Comparison of ENCODE assay signal across 8 cellular contexts in genomic region chr11:120324932-120325810, GRCh38. TPM values are rescaled to one million over a fixed set of nuclear protein-coding genes. Genes with fewer than 3 reads are reported as not detected.
DNase-seq lines count a peak whose midpoint lies in the region; ATAC-seq and TF ChIP-seq lines count a peak whose summit lies in the region.

TSS of gene TLCD5 (plus strand) at chr11:120325299. CDS start at chr11:120327442, 2,143 bp downstream.

- peaks cover 0 to 4% (median 0%) of the 10 kb centered on the region in 3 donors for H3K36me3 ChIP-seq in esophagus squamous epithelium
- H3K36me3 ChIP-seq in mucosa of stomach (ENCODE audit: control insufficient read depth, insufficient read depth, low read length) = no peaks in the 10 kb centered on the region
- H3K36me3 ChIP-seq in thoracic aorta = peaks cover 5% of the 10 kb centered on the region

- no peak within 1 kb of the TSS for H3K27ac ChIP-seq in CD4-positive, alpha-beta T cell (ENCODE audit: low read depth, low read length)
- H3K27ac ChIP-seq in esophagus squamous epithelium (peak within 1 kb of the TSS; percentile 79 to 94 (median 86)), thoracic aorta (peak within 1 kb of the TSS; percentile 93 to 94)

- H3K4me1 Mint-ChIP-seq in CD4-positive, alpha-beta T cell (ENCODE audit: low read depth) = peaks cover 25% of the 10 kb centered on the region

- TF ChIP-seq POLR2A in esophagus squamous epithelium (IDR thresholded peaks at IDR 0.05) = peak in 2 of 4 donors; percentile 57 to 67

- peak within 1 kb of the TSS; percentile 40 for H3K9ac ChIP-seq in mucosa of stomach (ENCODE audit: low read length)

- no peak for TF ChIP-seq CTCF in CD4-positive, alpha-beta T cell (IDR thresholded peaks at IDR 0.05)
- TF ChIP-seq CTCF in esophagus squamous epithelium (IDR thresholded peaks at IDR 0.05) (no peak), thoracic aorta (IDR thresholded peaks at IDR 0.05) (no peak)

- peaks cover 0 to 31% (median 8%) of the 10 kb centered on the region in 3 donors for H3K4me1 ChIP-seq in esophagus squamous epithelium
- peaks cover 22% of the 10 kb centered on the region for H3K4me1 ChIP-seq in mucosa of stomach (ENCODE audit: control insufficient read depth, insufficient read depth, low read length)
- peaks cover 12 to 29% of the 10 kb centered on the region in 2 donors for H3K4me1 ChIP-seq in thoracic aorta (ENCODE audit: control insufficient read depth in 1 of 2, low read depth in 2 of 2)

- H3K27me3 Mint-ChIP-seq in CD4-positive, alpha-beta T cell = peaks cover 81% of the 10 kb centered on the region

- H3K4me3 ChIP-seq in esophagus squamous epithelium = peak within 1 kb of the TSS; percentile 48 to 80 (median 64)
- H3K4me3 ChIP-seq in mucosa of stomach (ENCODE audit: low read length) = peak within 1 kb of the TSS; percentile 24
- H3K4me3 ChIP-seq in thoracic aorta = peak within 1 kb of the TSS; percentile 95

- intact Hi-C loops in CD4-positive, alpha-beta T cell (cut with DNase I, micrococcal nuclease) = no loop called here
- intact Hi-C loops in esophagus squamous epithelium (cut with DNase I) = no loop called here

- CTCF ChIA-PET in CD4-positive, alpha-beta T cell (lab: Charles Lee) = no interaction called here

- DNase-seq in CD4-positive, alpha-beta T cell = peak in 4 of 10 experiments; percentile 20 to 40 (median 29)
- peak; percentile 39 for DNase-seq in NCI-H2227 treated with DMSO at 0.1 percent for 48 hours (lab: John Stamatoyannopoulos, UW)
- DNase-seq in activated CD8-positive, alpha-beta memory T cell treated with anti-CD3 and anti-CD28 coated beads, Interleukin-2, amount 50 U/mL, for 4 hours = peak; percentile 26
- DNase-seq in esophagus squamous epithelium (lab: John Stamatoyannopoulos, UW) = no peak
- DNase-seq in thoracic aorta (ENCODE audit: low spot score) = no peak

- no peak within 1 kb of the TSS for H3K27ac Mint-ChIP-seq in CD4-positive, alpha-beta T cell

- 1 to 2% methylated on average over 9 to 11 of the region's 84 CpGs for WGBS in esophagus squamous epithelium, 2 donors

- peak within 1 kb of the TSS; percentile 74 for H3K4me3 Mint-ChIP-seq in CD4-positive, alpha-beta T cell

- H3K9me3 ChIP-seq in CD4-positive, alpha-beta T cell (ENCODE audit: control insufficient read depth, low read length) = no peaks in the 10 kb centered on the region
- H3K9me3 ChIP-seq in esophagus squamous epithelium = no peaks in the 10 kb centered on the region
- H3K9me3 ChIP-seq in mucosa of stomach (ENCODE audit: control insufficient read depth, low read length) = no peaks in the 10 kb centered on the region
- no peaks in the 10 kb centered on the region for H3K9me3 ChIP-seq in thoracic aorta

- no peaks in the 10 kb centered on the region for H3K36me3 Mint-ChIP-seq in CD4-positive, alpha-beta T cell (ENCODE audit: low read depth)

- peaks cover 72% of the 10 kb centered on the region for H3K27me3 ChIP-seq in CD4-positive, alpha-beta T cell (ENCODE audit: control insufficient read depth, insufficient read depth, low read length)
- H3K27me3 ChIP-seq in esophagus squamous epithelium (peaks cover 0 to 5% (median 0%) of the 10 kb centered on the region in 4 donors), mucosa of stomach (ENCODE audit: control insufficient read depth, insufficient read depth, low read length) (peaks cover 8% of the 10 kb centered on the region), thoracic aorta (replicated peaks; ENCODE audit: insufficient read depth) (no peaks in the 10 kb centered on the region)

- H3K9me3 Mint-ChIP-seq in CD4-positive, alpha-beta T cell = no peaks in the 10 kb centered on the region

- POLR2A ChIA-PET in CD4-positive, alpha-beta T cell (lab: Charles Lee) = no interaction called here

- peak; percentile 63 for ATAC-seq in CD4-positive, alpha-beta T cell (ENCODE audit: poor library complexity)
- peak; percentile 55 for ATAC-seq in GM21786 (IDR thresholded peaks at IDR 0.05; ENCODE audit: unreplicated experiment)
- peak; percentile 60 for ATAC-seq in thoracic aorta (ENCODE audit: insufficient number of reproducible peaks, low FRiP score, low read depth)
- ATAC-seq in HG03520 (IDR thresholded peaks at IDR 0.05; ENCODE audit: unreplicated experiment) = no peak

RNA-seq across cellular contexts. Expression of gene TLCD5, which starts in this region (rescaled TPM):
- not detected for total RNA-seq in CD4-positive, alpha-beta T cell
- 1 to 10 TPM in 1 of 4 donors, under 1 TPM in 3; 0.23 to 3.2 (median 0.43) TPM for total RNA-seq in esophagus squamous epithelium
- 10 to 100 TPM in 1 of 2 donors, 1 to 10 TPM in 1; 8.0 to 10.7 TPM for total RNA-seq in thoracic aorta

Comparison
In these comparisons a context has a peak if more than half of its experiments do, and no peak if none do; other contexts are left out.
1. Peak in ATAC-seq in CD4-positive, alpha-beta T cell; RNA of the gene not detected or under 1 TPM.
2. DNase-seq: peak in NCI-H2227 treated with DMSO at 0.1 percent for 48 hours (single experiment) and activated CD8-positive, alpha-beta memory T cell treated with anti-CD3 and anti-CD28 coated beads, Interleukin-2, amount 50 U/mL, for 4 hours (single experiment); none in esophagus squamous epithelium (single experiment) and thoracic aorta (single experiment).
3. H3K4me3 ChIP-seq: peak in every context shown above with its lines; median percentile 95 in thoracic aorta; 64 in esophagus squamous epithelium; 24 in mucosa of stomach.